Comparison of ENCODE assay signal across 19 cellular contexts in genomic region chr3:81161851-81162250, GRCh38.
DNase-seq lines count a peak whose midpoint lies in the region; TF ChIP-seq lines count a peak whose summit lies in the region.
"Had no signal": no experiment of that assay in that cellular context is flagged by ENCODE, and none has a peak within 500 bp of the region (broad histone marks: within the 10 kb centered on the region; RNA-seq: fewer than 3 reads in every experiment).

No MANE protein-coding gene starts in this region.

- H4K20me1 ChIP-seq in MM.1S (ENCODE audit: insufficient read depth, low read length) = no peaks in the 10 kb centered on the region
- H4K20me1 ChIP-seq: BLaER1 treated with 17β-estradiol and CSF1 and Interleukin-3, amounts not matched to agents 10 nM and 100 nM had no signal

- TF ChIP-seq CTCF in parathyroid adenoma (IDR thresholded peaks at IDR 0.05) (no peak), MM.1S (IDR thresholded peaks at IDR 0.05; ENCODE audit: low read length) (no peak)

- no peak overlapping the region for H3K27ac ChIP-seq in parathyroid adenoma
- H3K27ac ChIP-seq in MM.1S (ENCODE audit: low read length) = no peak overlapping the region
- H3K27ac ChIP-seq: 22Rv1; A549; BLaER1 treated with 17β-estradiol and CSF1 and Interleukin-3, amounts not matched to agents 10 nM and 100 nM; C4-2B had no signal

- H3K4me2 ChIP-seq in parathyroid adenoma (ENCODE audit: low read length) = no peak overlapping the region
- H3K4me2 ChIP-seq in MM.1S (ENCODE audit: low read depth, low read length) = no peak overlapping the region
- H3K4me2 ChIP-seq: A549; BLaER1 treated with 17β-estradiol and CSF1 and Interleukin-3, amounts not matched to agents 10 nM and 100 nM had no signal

- peaks cover 8% of the 10 kb centered on the region for H3K4me1 ChIP-seq in parathyroid adenoma
- H3K4me1 ChIP-seq in MM.1S (ENCODE audit: low read length) = no peaks in the 10 kb centered on the region
- H3K4me1 ChIP-seq: A549; BLaER1 treated with 17β-estradiol and CSF1 and Interleukin-3, amounts not matched to agents 10 nM and 100 nM; Caco-2 had no signal

- H3K4me3 ChIP-seq in parathyroid adenoma (ENCODE audit: low read depth, low read length) (no peak overlapping the region), MM.1S (ENCODE audit: low read length) (no peak overlapping the region)
- H3K4me3 ChIP-seq: A549; BLaER1 treated with 17β-estradiol and CSF1 and Interleukin-3, amounts not matched to agents 10 nM and 100 nM; GM12878 had no signal

- H3K27me3 ChIP-seq in parathyroid adenoma (ENCODE audit: control insufficient read depth, insufficient read depth, low read length) (no peaks in the 10 kb centered on the region), MM.1S (replicated peaks; ENCODE audit: insufficient read depth, low read length) (no peaks in the 10 kb centered on the region)
- H3K27me3 ChIP-seq: BLaER1 treated with 17β-estradiol and CSF1 and Interleukin-3, amounts not matched to agents 10 nM and 100 nM had no signal

- H3K79me2 ChIP-seq in parathyroid adenoma (no peaks in the 10 kb centered on the region), MM.1S (ENCODE audit: low read length) (no peaks in the 10 kb centered on the region)

- H2AFZ ChIP-seq in parathyroid adenoma (peak overlapping the region; percentile 18), MM.1S (ENCODE audit: low read length) (no peak overlapping the region)

- H3F3A ChIP-seq in MM.1S (ENCODE audit: insufficient read depth, low read length) = no peaks in the 10 kb centered on the region

- H3K9me2 ChIP-seq in MM.1S (replicated peaks; ENCODE audit: insufficient read depth, low read length) = no peaks in the 10 kb centered on the region

- DNase-seq in NCI-H1417 (lab: John Stamatoyannopoulos, UW) (peak in 2 of 3 experiments; percentile 3 to 52), NCI-H1417 treated with DMSO at 0.1 percent for 48 hours (lab: John Stamatoyannopoulos, UW) (no peak), NCI-H748 (lab: John Stamatoyannopoulos, UW; ENCODE audit: unreplicated experiment) (peak; percentile 37), NCI-H748 treated with DMSO at 0.1 percent for 48 hours (lab: John Stamatoyannopoulos, UW) (no peak), MM.1S (no peak), G401 (ENCODE audit: low spot score) (no peak)
- DNase-seq: AML-193; Caco-2; Calu3; CD4-positive, alpha-beta T cell; CD8-positive, alpha-beta T cell; DMS79 treated with DMSO at 0.1 percent for 48 hours; GDM1 had no signal

- no peak overlapping the region for H3K9ac ChIP-seq in parathyroid adenoma
- H3K9ac ChIP-seq in MM.1S (ENCODE audit: low read length) = no peak overlapping the region
- H3K9ac ChIP-seq: BLaER1 treated with 17β-estradiol and CSF1 and Interleukin-3, amounts not matched to agents 10 nM and 100 nM had no signal

- H3K9me3 ChIP-seq in parathyroid adenoma (ENCODE audit: control insufficient read depth, low read length) (no peaks in the 10 kb centered on the region), MM.1S (replicated peaks; ENCODE audit: insufficient read depth, low read length) (no peaks in the 10 kb centered on the region)
- H3K9me3 ChIP-seq: A549; BLaER1 treated with 17β-estradiol and CSF1 and Interleukin-3, amounts not matched to agents 10 nM and 100 nM; Caco-2 had no signal

- H3K36me3 ChIP-seq in parathyroid adenoma (ENCODE audit: control insufficient read depth, insufficient read depth, low read length) = no peaks in the 10 kb centered on the region
- H3K36me3 ChIP-seq in MM.1S (replicated peaks; ENCODE audit: insufficient read depth, low read length) = no peaks in the 10 kb centered on the region
- H3K36me3 ChIP-seq: BLaER1 treated with 17β-estradiol and CSF1 and Interleukin-3, amounts not matched to agents 10 nM and 100 nM had no signal

- in situ Hi-C loops in G401 (cut with HindIII; ENCODE audit: low sequenced_read_pairs) = no loop called here

Comparison
In these comparisons a context has a peak if more than half of its experiments do, and no peak if none do; other contexts are left out.
1. DNase-seq: peak in NCI-H1417 (2 of 3) and NCI-H748 (single experiment); none in NCI-H1417 treated with DMSO at 0.1 percent for 48 hours (single experiment), NCI-H748 treated with DMSO at 0.1 percent for 48 hours (single experiment), MM.1S (single experiment) and G401 (single experiment).